ENCODE assay signal across 15 cellular contexts in genomic region chr12:32032205-32032810, GRCh38.
DNase-seq lines count a peak whose midpoint lies in the region.
"Had no signal": no experiment of that assay in that cellular context is flagged by ENCODE, and none has a peak within 500 bp of the region (broad histone marks: within the 10 kb centered on the region; RNA-seq: fewer than 3 reads in every experiment).

No MANE protein-coding gene starts in this region.

- 0 out of 2 replicates have a peak, but pooled peaks cover 5% of the 10 kb centered on the region for H3K27me3 ChIP-seq in GM23248 (replicated peaks; ENCODE audit: insufficient read depth)
- H3K27me3 ChIP-seq: SJSA1 had no signal

- H3K9ac ChIP-seq in GM23248, result no peak overlapping the region

- no peaks in the 10 kb centered on the region for H4K20me1 ChIP-seq in GM23248 (ENCODE audit: insufficient read depth)

- H3K4me3 ChIP-seq in GM23248 (no peak overlapping the region), skeletal muscle cell (ENCODE audit: low read depth, low read length) (no peak overlapping the region)
- H3K4me3 ChIP-seq: GM12878, SJSA1 had no signal

- H3K4me2 ChIP-seq in GM23248 (ENCODE audit: unreplicated experiment), result peak overlapping the region; percentile 15

- H3K9me2 ChIP-seq in GM23248 (ENCODE audit: insufficient read depth), result no peaks in the 10 kb centered on the region

- no peaks in the 10 kb centered on the region for H3K9me3 ChIP-seq in GM23248 (ENCODE audit: low read depth)
- H3K9me3 ChIP-seq: SJSA1 had no signal

- H3K36me3 ChIP-seq in GM23248 (ENCODE audit: low read depth), result no peaks in the 10 kb centered on the region
- H3K36me3 ChIP-seq: SJSA1 had no signal

- no peaks in the 10 kb centered on the region for H3K79me2 ChIP-seq in GM23248 (ENCODE audit: insufficient read depth)

- peak overlapping the region; percentile 68 for H2AFZ ChIP-seq in GM23248

- DNase-seq in GM23248, result peak; percentile 56
- peak; percentile 62 for DNase-seq in NCI-H2107 (lab: John Stamatoyannopoulos, UW)
- peak; percentile 43 for DNase-seq in fibroblast of gingiva (ENCODE audit: low read depth)
- DNase-seq in skeletal muscle cell (ENCODE audit: low read depth), result peak; percentile 20
- DNase-seq in caudate nucleus (lab: John Stamatoyannopoulos, UW), result no peak
- no peak for DNase-seq in CD1c-positive myeloid dendritic cell (ENCODE audit: extremely low spot score)
- no peak for DNase-seq in GDM1 (lab: John Stamatoyannopoulos, UW)
- DNase-seq: activated naive CD8-positive, alpha-beta T cell treated with anti-CD3 and anti-CD28 coated beads for 36 hours; COR-L47; GOT3; immature natural killer cell; NK-92 treated with Interleukin-12 subunit alpha and Interleukin-12 subunit beta, amount 100 ng/mL, for 24 hours; right cardiac atrium had no signal

- WGBS in GM23248 (ENCODE audit: low coverage in 1 of 2, low lambda C conversion rate in 2 of 2, missing lambda C conversion rate in 2 of 2), 2 experiments, result 33 to 35% methylated on average over 7 of the region's 7 CpGs

- in situ Hi-C loops in GM23248 (cut with MboI), result no loop called here

- no peaks in the 10 kb centered on the region for H3F3A ChIP-seq in GM23248 (ENCODE audit: insufficient read depth)

- no peak overlapping the region for H3K27ac ChIP-seq in GM23248
- no peak overlapping the region for H3K27ac ChIP-seq in caudate nucleus (ENCODE audit: low read depth, low read length)
- H3K27ac ChIP-seq: SJSA1 had no signal

- 0 out of 2 replicates have a peak, but pooled peaks cover 4% of the 10 kb centered on the region for H3K4me1 ChIP-seq in GM23248 (ENCODE audit: insufficient read depth)
- H3K4me1 ChIP-seq: SJSA1 had no signal

Comparison
In these comparisons a context has a peak if more than half of its experiments do, and no peak if none do; other contexts are left out.
1. DNase-seq: peak in GM23248 (single experiment), NCI-H2107 (single experiment), fibroblast of gingiva (single experiment) and skeletal muscle cell (single experiment); none in caudate nucleus (0 of 61), CD1c-positive myeloid dendritic cell (single experiment) and GDM1 (single experiment).